Comparison of ENCODE assay signal across 30 cellular contexts in the genomic region with DNA sequence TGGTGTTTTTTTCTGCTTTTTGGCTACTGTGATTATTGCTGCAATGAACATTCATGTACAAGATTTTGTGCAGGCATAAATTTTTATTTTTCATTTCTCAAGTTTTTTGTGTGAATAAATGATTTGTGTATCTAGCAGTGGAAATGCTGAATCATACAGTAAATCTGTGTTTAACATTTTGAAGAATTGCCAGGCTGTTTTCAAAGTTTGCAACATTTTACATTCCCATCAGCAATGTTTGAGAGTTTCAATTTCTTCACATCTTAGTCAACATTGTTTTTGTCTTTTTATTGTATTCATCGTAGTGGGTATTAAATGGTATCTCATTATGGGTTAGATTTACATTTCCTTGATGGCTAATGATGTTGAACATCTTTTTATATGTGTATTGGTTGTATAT.
"Had no signal": no experiment of that assay in that cellular context is flagged by ENCODE, and none has a peak within 500 bp of the region (broad histone marks: within the 10 kb centered on the region; RNA-seq: fewer than 3 reads in every experiment).

No MANE protein-coding gene starts in this region.

- H3K27ac ChIP-seq: KMS-11, PC-9, RWPE1, SJCRH30 had no signal

- H3K9ac ChIP-seq: KMS-11 had no signal

- H3K4me3 ChIP-seq: PC-9, SJCRH30, SK-N-MC had no signal

- H3K36me3 ChIP-seq: SJCRH30 had no signal

- H3K4me2 ChIP-seq: KMS-11, PC-9 had no signal

- H3K27me3 ChIP-seq: SJCRH30 had no signal

- H2AFZ ChIP-seq: PC-9 had no signal

- DNase-seq: Karpas-422, MM.1S, MV-4-11, NCI-H1092, NCI-H1105, NCI-H1417 treated with DMSO at 0.1 percent for 48 hours, NCI-H1436 treated with DMSO at 0.1 percent for 48 hours, NCI-H1694 treated with DMSO at 0.1 percent for 48 hours, NCI-H187 treated with DMSO at 0.1 percent for 48 hours, NCI-H2029, NCI-H2081, NCI-H2171 treated with DMSO at 0.1 percent for 48 hours, NCI-H2227 treated with DMSO at 0.1 percent for 48 hours, NCI-H446 treated with DMSO at 0.1 percent for 48 hours, NCI-H510A, NCI-H524, NCI-H526, NCI-H69, NCI-H748 treated with DMSO at 0.1 percent for 48 hours, NCI-H82, PC-9, SHP77, SIG-M5, SJCRH30 had no signal

- H3K4me1 ChIP-seq: SJCRH30 had no signal

- H3K9me3 ChIP-seq: SJCRH30 had no signal

- ATAC-seq: Panc1, Right ventricle myocardium inferior, SK-N-SH treated with all-trans-retinoic acid at 6 μM for 48 hours had no signal
